8 cellular contexts compared by ENCODE assay signal in genomic region chr6:43817192-43817591, GRCh38. TPM values are rescaled to one million over a fixed set of nuclear protein-coding genes. Genes with fewer than 3 reads are reported as not detected.
A peak's percentile ranks its signal among the peaks of the same experiment; 100 is the strongest.
DNase-seq lines count a peak whose midpoint lies in the region; ATAC-seq, FAIRE-seq and TF ChIP-seq lines count a peak whose summit lies in the region.

No MANE protein-coding gene starts in this region.

- no peak overlapping the region for H3K4me3 ChIP-seq in WI38 (ENCODE audit: low read depth, low read length)
- H3K4me3 ChIP-seq in right cardiac atrium (ENCODE audit: low read length) = no peak overlapping the region

- ATAC-seq in right cardiac atrium (peak; percentile 79 to 81), HG02678 (IDR thresholded peaks at IDR 0.05; ENCODE audit: unreplicated experiment) (no peak), GM18909 (IDR thresholded peaks at IDR 0.05; ENCODE audit: poor library complexity, unreplicated experiment) (no peak)

- 54% methylated on average over 4 of the region's 4 CpGs for WGBS in right cardiac atrium

- no peak overlapping the region for H3K27ac Mint-ChIP-seq in type B pancreatic cell

- peak; percentile 32 for TF ChIP-seq CTCF in D721Med (IDR thresholded peaks at IDR 0.05; ENCODE audit: insufficient read depth, missing control alignments)
- peak; percentile 24; the same call in 1 of the 2 replicates for TF ChIP-seq CTCF in WI38 (IDR thresholded peaks at IDR 0.05; ENCODE audit: low read depth, low read length)
- peak; percentile 13 for TF ChIP-seq CTCF in type B pancreatic cell (conservative IDR thresholded peaks at IDR 0.05)

- no peaks in the 10 kb centered on the region for H3K36me3 Mint-ChIP-seq in type B pancreatic cell

- DNase-seq in D721Med (ENCODE audit: insufficient read length, low spot score) (no peak), HUDEP-2 (lab: John Stamatoyannopoulos, UW; ENCODE audit: unreplicated experiment in 76 of 76) (peak in 68 of 76 experiments; percentile 21 to 81 (median 66)), right cardiac atrium (peak in 2 of 3 donors; percentile 42 to 79), type B pancreatic cell (ENCODE audit: extremely low spot score, unreplicated experiment) (no peak), kidney glomerular epithelial cell (lab: John Stamatoyannopoulos, UW) (no peak)

- no peaks in the 10 kb centered on the region for H3K4me1 ChIP-seq in right cardiac atrium (ENCODE audit: control insufficient read depth, insufficient read depth, low read length)

- H3K27me3 Mint-ChIP-seq in type B pancreatic cell = no peaks in the 10 kb centered on the region

- H3K27me3 ChIP-seq in right cardiac atrium (ENCODE audit: control insufficient read depth, insufficient read depth) = no peaks in the 10 kb centered on the region

- H3K9me3 ChIP-seq in right cardiac atrium (ENCODE audit: control insufficient read depth, low read length) = no peaks in the 10 kb centered on the region

- no peak overlapping the region for H3K4me3 Mint-ChIP-seq in type B pancreatic cell

- intact Hi-C loops in right cardiac atrium (cut with DNase I) = no loop called here

- no peak overlapping the region for H3K27ac ChIP-seq in right cardiac atrium (ENCODE audit: low read length)

- no peak for FAIRE-seq in D721Med (lab: Jason Lieb, UNC)

- no peaks in the 10 kb centered on the region for H3K9me3 Mint-ChIP-seq in type B pancreatic cell

- H3K4me1 Mint-ChIP-seq in type B pancreatic cell (ENCODE audit: unreplicated experiment) = peaks cover 36% of the 10 kb centered on the region

RNA-seq across cellular contexts. Expression of gene VEGFA, which starts 47.2 kb away (rescaled TPM):
- total RNA-seq in right cardiac atrium (100 to 1,000 TPM; 163 to 296 (median 219) TPM), type B pancreatic cell (ENCODE audit: low replicate concordance) (102 and 136 TPM in 2 replicates)
- 246 TPM for polyA plus RNA-seq in right cardiac atrium

Comparison
In these comparisons a context has a peak if more than half of its experiments do, and no peak if none do; other contexts are left out.
1. DNase-seq: peak in HUDEP-2 (68 of 76) and right cardiac atrium (2 of 3); none in D721Med (single experiment), type B pancreatic cell (single experiment) and kidney glomerular epithelial cell (single experiment).
2. ATAC-seq: peak in right cardiac atrium (2 of 2); none in HG02678 (single experiment) and GM18909 (single experiment).
3. Peak in every context shown above with its lines, with median percentiles within 50 percentile points of each other: CTCF ChIP-seq.